In the genomic region with DNA sequence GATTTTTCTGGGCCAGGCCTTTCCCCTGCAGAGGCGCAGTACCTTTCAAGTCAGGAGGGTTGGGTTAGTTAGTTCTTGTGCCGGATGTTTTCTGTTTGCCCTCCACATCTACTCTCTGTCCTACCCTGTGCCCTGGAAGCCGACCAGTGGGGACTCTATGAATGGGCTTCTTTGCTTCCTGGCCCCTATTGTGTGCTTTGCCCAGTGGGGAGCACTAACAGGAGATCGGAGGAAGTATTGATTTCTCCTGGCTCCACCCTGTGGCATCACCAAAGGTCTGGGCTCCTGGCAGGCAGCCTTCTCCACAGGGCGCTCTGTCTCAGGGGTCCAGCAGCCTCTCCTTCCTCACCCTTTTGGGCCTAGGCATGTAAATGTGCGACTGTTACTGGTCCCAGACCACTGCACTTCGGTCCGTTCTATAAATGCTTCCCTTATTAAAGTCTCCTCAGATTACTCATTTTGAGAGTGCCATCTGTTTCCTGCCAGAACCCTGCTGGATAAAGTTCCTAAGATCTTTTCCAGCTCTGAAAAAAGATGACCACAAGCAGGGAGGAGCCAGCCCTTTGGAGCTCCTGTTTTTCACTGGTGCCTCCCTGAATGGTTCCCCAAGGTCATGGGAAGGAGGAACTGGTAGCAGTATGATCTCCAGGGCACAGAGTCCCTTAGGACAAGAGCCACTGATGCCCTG, we compare ENCODE assay signal across 1 cellular context.
TF ChIP-seq lines count a peak whose summit lies in the region.

No MANE protein-coding gene starts in this region.

TF ChIP-seq in HepG2, 621 proteins besides CTCF, POLR2A, EP300 and RAD21 (continued from another document):
- TF ChIP-seq, protein P1, sequence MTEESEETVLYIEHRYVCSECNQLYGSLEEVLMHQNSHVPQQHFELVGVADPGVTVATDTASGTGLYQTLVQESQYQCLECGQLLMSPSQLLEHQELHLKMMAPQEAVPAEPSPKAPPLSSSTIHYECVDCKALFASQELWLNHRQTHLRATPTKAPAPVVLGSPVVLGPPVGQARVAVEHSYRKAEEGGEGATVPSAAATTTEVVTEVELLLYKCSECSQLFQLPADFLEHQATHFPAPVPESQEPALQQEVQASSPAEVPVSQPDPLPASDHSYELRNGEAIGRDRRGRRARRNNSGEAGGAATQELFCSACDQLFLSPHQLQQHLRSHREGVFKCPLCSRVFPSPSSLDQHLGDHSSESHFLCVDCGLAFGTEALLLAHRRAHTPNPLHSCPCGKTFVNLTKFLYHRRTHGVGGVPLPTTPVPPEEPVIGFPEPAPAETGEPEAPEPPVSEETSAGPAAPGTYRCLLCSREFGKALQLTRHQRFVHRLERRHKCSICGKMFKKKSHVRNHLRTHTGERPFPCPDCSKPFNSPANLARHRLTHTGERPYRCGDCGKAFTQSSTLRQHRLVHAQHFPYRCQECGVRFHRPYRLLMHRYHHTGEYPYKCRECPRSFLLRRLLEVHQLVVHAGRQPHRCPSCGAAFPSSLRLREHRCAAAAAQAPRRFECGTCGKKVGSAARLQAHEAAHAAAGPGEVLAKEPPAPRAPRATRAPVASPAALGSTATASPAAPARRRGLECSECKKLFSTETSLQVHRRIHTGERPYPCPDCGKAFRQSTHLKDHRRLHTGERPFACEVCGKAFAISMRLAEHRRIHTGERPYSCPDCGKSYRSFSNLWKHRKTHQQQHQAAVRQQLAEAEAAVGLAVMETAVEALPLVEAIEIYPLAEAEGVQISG (CRISPR knock-in tag; IDR thresholded peaks at IDR 0.05) = peak; percentile 30; the same call in 1 of the 2 replicates
- TF ChIP-seq ZNF317 (CRISPR knock-in tag; IDR thresholded peaks at IDR 0.05) = peak; percentile 75
- TF ChIP-seq ATF1 (CRISPR knock-in tag; IDR thresholded peaks at IDR 0.05) = 0 out of 2 replicates have a peak, but pooled peaks have one; percentile 23
- 0 out of 2 replicates have a peak, but pooled peaks have one; percentile 32 for TF ChIP-seq ZNF468 (CRISPR knock-in tag; IDR thresholded peaks at IDR 0.05)
- no peak for TF ChIP-seq SNAPC5 (CRISPR knock-in tag; IDR thresholded peaks at IDR 0.05; ENCODE audit: borderline replicate concordance)
- TF ChIP-seq RXRA (CRISPR knock-in tag; IDR thresholded peaks at IDR 0.05) = peak; percentile 78; the same call in 1 of the 2 replicates
- peak; percentile 74; the same call in 1 of the 2 replicates for TF ChIP-seq RXRB (CRISPR knock-in tag; IDR thresholded peaks at IDR 0.05; ENCODE audit: borderline replicate concordance)
- peak; percentile 58; the same call in 1 of the 2 replicates for TF ChIP-seq ZMYM3 (CRISPR knock-in tag; IDR thresholded peaks at IDR 0.05)
- TF ChIP-seq, protein P2, sequence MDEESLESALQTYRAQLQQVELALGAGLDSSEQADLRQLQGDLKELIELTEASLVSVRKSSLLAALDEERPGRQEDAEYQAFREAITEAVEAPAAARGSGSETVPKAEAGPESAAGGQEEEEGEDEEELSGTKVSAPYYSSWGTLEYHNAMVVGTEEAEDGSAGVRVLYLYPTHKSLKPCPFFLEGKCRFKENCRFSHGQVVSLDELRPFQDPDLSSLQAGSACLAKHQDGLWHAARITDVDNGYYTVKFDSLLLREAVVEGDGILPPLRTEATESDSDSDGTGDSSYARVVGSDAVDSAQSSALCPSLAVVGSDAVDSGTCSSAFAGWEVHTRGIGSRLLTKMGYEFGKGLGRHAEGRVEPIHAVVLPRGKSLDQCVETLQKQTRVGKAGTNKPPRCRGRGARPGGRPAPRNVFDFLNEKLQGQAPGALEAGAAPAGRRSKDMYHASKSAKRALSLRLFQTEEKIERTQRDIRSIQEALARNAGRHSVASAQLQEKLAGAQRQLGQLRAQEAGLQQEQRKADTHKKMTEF (CRISPR knock-in tag; IDR thresholded peaks at IDR 0.05) = peak; percentile 73
- peak; percentile 58 for TF ChIP-seq SAP130 (CRISPR knock-in tag; IDR thresholded peaks at IDR 0.05; ENCODE audit: low read depth)
- no peak for TF ChIP-seq GABPB1 (CRISPR knock-in tag; IDR thresholded peaks at IDR 0.05)
- TF ChIP-seq RNF2 (conservative IDR thresholded peaks at IDR 0.05; ENCODE audit: low read depth) = no peak
- no peak for TF ChIP-seq ZNF207 (IDR thresholded peaks at IDR 0.05; ENCODE audit: borderline replicate concordance)
- peak; percentile 88 for TF ChIP-seq ZMYM2 (CRISPR knock-in tag; IDR thresholded peaks at IDR 0.05)
- no peak; the same call in 1 of the 2 replicates for TF ChIP-seq AHDC1 (CRISPR knock-in tag; IDR thresholded peaks at IDR 0.05; ENCODE audit: borderline replicate concordance)
- no peak for TF ChIP-seq ZNF761 (CRISPR knock-in tag; conservative IDR thresholded peaks at IDR 0.05)
- peak; percentile 56; the same call in 1 of the 2 replicates for TF ChIP-seq KDM5B (CRISPR knock-in tag; IDR thresholded peaks at IDR 0.05; ENCODE audit: borderline replicate concordance)
- TF ChIP-seq ZNF709 (CRISPR knock-in tag; IDR thresholded peaks at IDR 0.05) = no peak
